In the genomic region with DNA sequence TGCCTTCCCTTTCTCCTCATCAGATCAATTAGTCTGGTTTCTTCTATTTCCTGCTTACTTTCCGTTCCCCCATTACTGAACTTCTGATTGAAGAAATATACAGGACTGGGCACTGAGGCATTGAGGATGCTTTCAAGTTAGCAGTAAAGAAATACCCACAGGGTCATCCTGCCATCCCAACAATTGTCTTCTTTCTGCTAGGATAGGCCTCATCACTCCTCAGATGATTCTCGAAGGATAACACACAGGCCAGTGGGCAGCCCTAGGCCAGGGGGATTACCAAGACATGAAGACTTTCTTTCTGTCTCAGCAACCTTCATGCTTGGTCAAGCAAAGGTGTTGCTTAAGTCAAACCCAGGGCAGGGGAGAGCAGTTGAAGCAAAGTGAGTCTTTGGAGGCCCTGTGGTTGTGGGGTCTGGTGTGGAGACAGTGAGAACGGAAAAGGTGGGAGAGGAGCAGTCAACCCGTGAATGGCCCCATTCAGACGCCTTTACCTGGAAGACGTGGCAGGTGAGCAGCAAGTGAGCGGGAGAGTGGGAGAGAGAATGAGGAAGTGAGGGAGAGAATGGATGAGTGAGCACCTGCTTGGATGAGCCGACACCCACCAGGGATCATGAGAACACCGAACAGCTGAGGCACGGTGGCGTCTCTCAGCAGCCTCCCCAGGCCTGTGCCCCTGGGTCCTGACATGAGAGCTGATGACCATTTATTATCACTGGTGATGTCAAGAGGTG, we compare ENCODE assay signal across 33 cellular contexts.
A peak's percentile ranks its signal among the peaks of the same experiment; 100 is the strongest.
DNase-seq lines count a peak whose midpoint lies in the region; ATAC-seq, FAIRE-seq and TF ChIP-seq lines count a peak whose summit lies in the region.
"Had no signal": no experiment of that assay in that cellular context is flagged by ENCODE, and none has a peak within 500 bp of the region (broad histone marks: within the 10 kb centered on the region; RNA-seq: fewer than 3 reads in every experiment).

No MANE protein-coding gene starts in this region.

- H3K4me2 ChIP-seq in DND-41 (ENCODE audit: insufficient read depth, low read length) = no peak overlapping the region
- H3K4me2 ChIP-seq: A549, hepatocyte had no signal

- TF ChIP-seq CTCF in DND-41 (IDR thresholded peaks at IDR 0.05; ENCODE audit: borderline replicate concordance, extremely low read depth, low read length, poor library complexity, severe bottlenecking) (no peak), nephron progenitor cell (IDR thresholded peaks at IDR 0.05) (no peak), mesothelial cell of epicardium (IDR thresholded peaks at IDR 0.05; ENCODE audit: unreplicated experiment) (no peak), Peyer's patch (IDR thresholded peaks at IDR 0.05) (no peak)

- DNase-seq in DND-41 (no peak), GM18507 (ENCODE audit: extremely low spot score, insufficient read length, low read depth) (no peak), nephron progenitor cell (no peak), mesothelial cell of epicardium (ENCODE audit: low spot score in 2 of 2, unreplicated experiment in 2 of 2) (no peak), Peyer's patch (no peak), GM19239 (ENCODE audit: insufficient read length, low spot score) (no peak)
- DNase-seq: activated CD4-positive, alpha-beta T cell treated with anti-CD3 and anti-CD28 coated beads, Interleukin-2, amount 50 U/mL, for 4 hours; activated naive CD4-positive, alpha-beta T cell treated with Interleukin-2 at 50 U/mL for 16 hours; activated T-cell treated with anti-CD3 and anti-CD28 coated beads, Interleukin-2, amount 50 U/mL, for 72 hours; amniotic stem cell; brain microvascular endothelial cell; DMS53; dorsolateral prefrontal cortex; gastrocnemius medialis; GM23248; IMR-90; left cardiac atrium; mammary epithelial cell; NCI-H1048; NCI-H187; NCI-H526; psoas muscle; SJCRH30; stimulated activated CD4-positive, alpha-beta T cell treated with anti-CD3 and anti-CD28 coated beads, Interleukin-15, amount 100 ng/mL, for 24 hours; T-cell had no signal

- H3K27ac ChIP-seq in DND-41 (ENCODE audit: low read length) (peak overlapping the region; percentile 94), Peyer's patch (no peak overlapping the region)
- H3K27ac ChIP-seq: A549, brain microvascular endothelial cell, dorsolateral prefrontal cortex, gastrocnemius medialis, GM23248, hepatocyte, psoas muscle, SJCRH30, thoracic aorta, vagina had no signal

- H3K36me3 ChIP-seq in DND-41 (ENCODE audit: insufficient read depth, low read length) (no peaks in the 10 kb centered on the region), Peyer's patch (no peaks in the 10 kb centered on the region)
- H3K36me3 ChIP-seq: brain microvascular endothelial cell, gastrocnemius medialis, SJCRH30, thoracic aorta, vagina had no signal

- no peak overlapping the region; the same call in 1 of the 2 replicates for H2AFZ ChIP-seq in DND-41 (ENCODE audit: low read depth, low read length)
- H2AFZ ChIP-seq: GM23248, hepatocyte had no signal

- no peak for ATAC-seq in DND-41 (ENCODE audit: insufficient read depth, low read depth)
- no peak for ATAC-seq in GM21737 (IDR thresholded peaks at IDR 0.05; ENCODE audit: unreplicated experiment)
- ATAC-seq: A549; activated T-cell treated with anti-CD3 and anti-CD28 coated beads, Interleukin-2, amount 50 U/mL, for 72 hours; gastrocnemius medialis; left cardiac atrium; psoas muscle; T-cell had no signal

- no peaks in the 10 kb centered on the region for H3K9me3 ChIP-seq in DND-41 (ENCODE audit: insufficient read depth, low read length, severe bottlenecking)
- H3K9me3 ChIP-seq in Peyer's patch = no peaks in the 10 kb centered on the region
- H3K9me3 ChIP-seq: gastrocnemius medialis, psoas muscle, SJCRH30, thoracic aorta, vagina had no signal

- H3K27ac Mint-ChIP-seq in IgD-negative memory B cell (peak overlapping the region; percentile 89 to 95 (median 92)), nephron progenitor cell (peak overlapping the region; percentile 14), mesothelial cell of epicardium (no peak overlapping the region)
- H3K27ac Mint-ChIP-seq: activated T-cell treated with anti-CD3 and anti-CD28 coated beads, Interleukin-2, amount 50 U/mL, for 72 hours; stimulated activated naive CD8-positive, alpha-beta T cell treated with anti-CD3 and anti-CD28 coated beads, Interleukin-15, Interleukin-2, amounts not matched to agents 100 ng/mL and 50 ng/mL, for 24 hours; T-cell had no signal

- H3K4me3 ChIP-seq in DND-41 (ENCODE audit: low read depth in 1 of 2, low read length in 2 of 2) (no peak overlapping the region), Peyer's patch (no peak overlapping the region)
- H3K4me3 ChIP-seq: A549, dorsolateral prefrontal cortex, gastrocnemius medialis, GM23248, hepatocyte, psoas muscle, SJCRH30, thoracic aorta, vagina had no signal

- H3K9ac ChIP-seq in DND-41 (ENCODE audit: low read depth, low read length) = no peak overlapping the region
- H3K9ac ChIP-seq: GM23248 had no signal

- H3K36me3 Mint-ChIP-seq in IgD-negative memory B cell (peaks cover 21% of the 10 kb centered on the region), nephron progenitor cell (ENCODE audit: low read depth) (no peaks in the 10 kb centered on the region), mesothelial cell of epicardium (peaks cover 2% of the 10 kb centered on the region)
- H3K36me3 Mint-ChIP-seq: T-cell had no signal

- H3K4me1 Mint-ChIP-seq in IgD-negative memory B cell (peaks cover 29 to 49% (median 40%) of the 10 kb centered on the region in 3 donors), nephron progenitor cell (peaks cover 58% of the 10 kb centered on the region), mesothelial cell of epicardium (peaks cover 19% of the 10 kb centered on the region)

- H4K20me1 ChIP-seq in DND-41 (ENCODE audit: insufficient read depth, low read length) = no peaks in the 10 kb centered on the region

- FAIRE-seq in GM18507 (lab: Jason Lieb, UNC) (peak; percentile 47), GM19239 (lab: Jason Lieb, UNC) (no peak)
- FAIRE-seq: A549, G401.6 had no signal

- H3K27me3 ChIP-seq in DND-41 (ENCODE audit: insufficient read depth, low read length, poor library complexity) (no peaks in the 10 kb centered on the region), Peyer's patch (no peaks in the 10 kb centered on the region)
- H3K27me3 ChIP-seq: brain microvascular endothelial cell, gastrocnemius medialis, hepatocyte, SJCRH30, vagina had no signal

- H3K9me3 Mint-ChIP-seq in IgD-negative memory B cell = peaks cover 0 to 5% (median 0%) of the 10 kb centered on the region in 3 donors
- peaks cover 24% of the 10 kb centered on the region for H3K9me3 Mint-ChIP-seq in nephron progenitor cell
- peaks cover 4% of the 10 kb centered on the region for H3K9me3 Mint-ChIP-seq in mesothelial cell of epicardium
- H3K9me3 Mint-ChIP-seq: stimulated activated naive CD8-positive, alpha-beta T cell treated with anti-CD3 and anti-CD28 coated beads, Interleukin-15, Interleukin-2, amounts not matched to agents 100 ng/mL and 50 ng/mL, for 24 hours had no signal

- H3K4me1 ChIP-seq in DND-41 (ENCODE audit: insufficient read depth, low read length) = peaks cover 55% of the 10 kb centered on the region
- no peaks in the 10 kb centered on the region for H3K4me1 ChIP-seq in Peyer's patch
- H3K4me1 ChIP-seq: A549, gastrocnemius medialis, psoas muscle had no signal

- no peaks in the 10 kb centered on the region for H3K79me2 ChIP-seq in DND-41 (ENCODE audit: insufficient read depth, low read length)
- H3K79me2 ChIP-seq: hepatocyte had no signal

- peak overlapping the region in 3 of 4 donors; percentile 65 to 91 (median 79) for H3K4me3 Mint-ChIP-seq in IgD-negative memory B cell
- no peak overlapping the region for H3K4me3 Mint-ChIP-seq in nephron progenitor cell
- H3K4me3 Mint-ChIP-seq in mesothelial cell of epicardium = no peak overlapping the region
- H3K4me3 Mint-ChIP-seq: activated T-cell treated with anti-CD3 and anti-CD28 coated beads, Interleukin-2, amount 50 U/mL, for 72 hours; stimulated activated naive CD8-positive, alpha-beta T cell treated with anti-CD3 and anti-CD28 coated beads, Interleukin-15, Interleukin-2, amounts not matched to agents 100 ng/mL and 50 ng/mL, for 24 hours; T-cell had no signal

- no peaks in the 10 kb centered on the region for H3K27me3 Mint-ChIP-seq in IgD-negative memory B cell
- peaks cover 20% of the 10 kb centered on the region for H3K27me3 Mint-ChIP-seq in nephron progenitor cell (ENCODE audit: low read depth, poor library complexity)
- H3K27me3 Mint-ChIP-seq in mesothelial cell of epicardium (ENCODE audit: low read depth) = no peaks in the 10 kb centered on the region

- TF ChIP-seq POLR2A in Peyer's patch (IDR thresholded peaks at IDR 0.05) = no peak

Comparison
In these comparisons a context has a peak if more than half of its experiments do, and no peak if none do; other contexts are left out.
1. H3K4me3 Mint-ChIP-seq: peak in IgD-negative memory B cell (3 of 4); none in nephron progenitor cell (single experiment) and mesothelial cell of epicardium (single experiment).